In genomic region chr15:69291651-69292050, GRCh38 we compare ENCODE assay signal across 8 cellular contexts. TPM values are rescaled to one million over a fixed set of nuclear protein-coding genes. Genes with fewer than 3 reads are reported as not detected.
"Had no signal": no experiment of that assay in that cellular context is flagged by ENCODE, and none has a peak within 500 bp of the region (broad histone marks: within the 10 kb centered on the region; RNA-seq: fewer than 3 reads in every experiment).

No MANE protein-coding gene starts in this region.

RNA-seq across cellular contexts. Expression of gene PAQR5, which starts 7.1 kb away (rescaled TPM):
- total RNA-seq: activated CD4-positive, alpha-beta memory T cell treated with anti-CD3 and anti-CD28 coated beads, Interleukin-2, amount 10 ng/mL, durations not matched to agents 7 days and 5 days; activated CD4-positive, alpha-beta T cell treated with anti-CD3 and anti-CD28 coated beads, Interleukin-2, amount 10 ng/mL, durations not matched to agents 7 days and 5 days; activated CD8-positive, alpha-beta memory T cell treated with anti-CD3 and anti-CD28 coated beads, Interleukin-2, amount 10 ng/mL, durations not matched to agents 7 days and 5 days; activated CD8-positive, alpha-beta T cell treated with anti-CD3 and anti-CD28 coated beads, Interleukin-2, amount 10 ng/mL, durations not matched to agents 7 days and 5 days; activated T-helper 2 cell treated with anti-CD3 and anti-CD28 coated beads, Interferon-gamma antibody, Interleukin-2, Interleukin-4, amounts not matched to agents 10 μg/mL and 5 μg/mL and 100 μg/mL, durations not matched to agents 14 hours and 24 hours and 36 hours; T-helper 1 cell treated with Interleukin-12 subunit alpha and Interleukin-12 subunit beta and Interleukin-4 antibody, amounts not matched to agents 30 ng/mL and 1 ng/mL, for 36 hours; T-helper 17 cell; T-helper 2 cell treated with Interferon-gamma antibody and Interleukin-4, amounts not matched to agents 100 ng/mL and 5 ng/mL, for 36 hours had no signal
